Comparison of ENCODE assay signal across 12 cellular contexts in the genomic region with DNA sequence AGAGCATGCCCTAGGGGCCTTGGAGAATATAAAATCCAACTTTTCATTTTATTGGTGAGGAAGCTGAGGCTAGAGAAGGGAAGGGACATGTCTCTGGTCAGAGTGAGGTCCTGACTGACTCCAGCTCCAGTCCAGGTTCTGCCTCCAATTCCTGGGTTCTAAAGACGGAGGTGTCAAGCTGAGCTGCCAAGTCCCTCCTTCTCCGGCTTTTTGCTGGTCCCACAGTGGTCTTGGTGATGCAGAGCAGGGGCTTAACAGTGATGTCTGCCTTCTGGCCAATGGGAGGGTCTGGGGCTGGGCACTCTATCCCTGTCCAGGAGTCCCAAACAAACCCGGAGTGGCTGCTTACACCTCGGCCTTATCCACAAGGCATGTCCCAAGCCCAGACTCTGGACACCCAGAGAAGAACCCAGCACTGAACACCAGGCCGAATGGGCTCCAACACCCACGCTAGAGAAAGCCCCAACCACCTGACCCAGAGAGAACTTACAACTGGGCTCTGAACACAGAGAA.
DNase-seq lines count a peak whose midpoint lies in the region; ATAC-seq and TF ChIP-seq lines count a peak whose summit lies in the region.
"Had no signal": no experiment of that assay in that cellular context is flagged by ENCODE, and none has a peak within 500 bp of the region (broad histone marks: within the 10 kb centered on the region; RNA-seq: fewer than 3 reads in every experiment).

No MANE protein-coding gene starts in this region.

- no peaks in the 10 kb centered on the region for H3K27me3 ChIP-seq in vagina
- H3K27me3 ChIP-seq: ascending aorta had no signal

- H3K4me3 ChIP-seq in vagina = no peak overlapping the region

- peaks cover 36% of the 10 kb centered on the region for H3K4me1 ChIP-seq in vagina

- H3K36me3 ChIP-seq in vagina = no peaks in the 10 kb centered on the region
- H3K36me3 ChIP-seq: ascending aorta had no signal

- DNase-seq in activated naive CD4-positive, alpha-beta T cell treated with anti-CD3 and anti-CD28 coated beads, Interleukin-2, amount 10 ng/mL, durations not matched to agents 7 days and 5 days = no peak
- DNase-seq in activated naive CD4-positive, alpha-beta T cell (lab: John Stamatoyannopoulos, UW) = no peak
- DNase-seq in activated T-helper 2 cell treated with anti-CD3 and anti-CD28 coated beads, Interferon-gamma antibody, Interleukin-2, Interleukin-4, amounts not matched to agents 10 μg/mL and 5 μg/mL and 100 μg/mL, durations not matched to agents 14 hours and 24 hours and 36 hours (ENCODE audit: low spot score) = no peak
- DNase-seq in mesothelial cell of epicardium (ENCODE audit: low spot score in 2 of 2, unreplicated experiment in 2 of 2) (no peak), vagina (ENCODE audit: extremely low spot score in 2 of 2) (no peak), NCI-H2081 (lab: John Stamatoyannopoulos, UW) (no peak), NCI-H1092 (lab: John Stamatoyannopoulos, UW) (no peak), left colon (no peak)
- DNase-seq: mammary epithelial cell; NCI-H748 treated with DMSO at 0.1 percent for 48 hours; stimulated activated CD4-positive, alpha-beta T cell treated with anti-CD3 and anti-CD28 coated beads, Interleukin-4, amount 100 ng/mL, for 24 hours had no signal

- ATAC-seq in left colon = no peak

- intact Hi-C loops in activated T-helper 2 cell treated with anti-CD3 and anti-CD28 coated beads, Interferon-gamma antibody, Interleukin-2, Interleukin-4, amounts not matched to agents 10 μg/mL and 5 μg/mL and 100 μg/mL, durations not matched to agents 14 hours and 24 hours and 36 hours (cut with micrococcal nuclease) = no loop called here
- intact Hi-C loops in vagina (cut with DNase I) = no loop called here
- intact Hi-C loops in left colon (cut with DNase I, micrococcal nuclease) = no loop called here

- no peak for TF ChIP-seq POLR2A in vagina (IDR thresholded peaks at IDR 0.05)

- no peaks in the 10 kb centered on the region for H3K9me3 ChIP-seq in vagina
- H3K9me3 ChIP-seq: ascending aorta had no signal

- H3K4me3 Mint-ChIP-seq in activated naive CD4-positive, alpha-beta T cell treated with anti-CD3 and anti-CD28 coated beads, Interleukin-2, amount 10 ng/mL, durations not matched to agents 7 days and 5 days = peak overlapping the region; percentile 53
- H3K4me3 Mint-ChIP-seq in activated T-helper 2 cell treated with anti-CD3 and anti-CD28 coated beads, Interferon-gamma antibody, Interleukin-2, Interleukin-4, amounts not matched to agents 10 μg/mL and 5 μg/mL and 100 μg/mL, durations not matched to agents 14 hours and 24 hours and 36 hours (ENCODE audit: low read depth) = peak overlapping the region; percentile 1
- H3K4me3 Mint-ChIP-seq in mesothelial cell of epicardium = no peak overlapping the region

- no peak overlapping the region for H3K27ac Mint-ChIP-seq in activated naive CD4-positive, alpha-beta T cell treated with anti-CD3 and anti-CD28 coated beads, Interleukin-2, amount 10 ng/mL, durations not matched to agents 7 days and 5 days
- no peak overlapping the region for H3K27ac Mint-ChIP-seq in activated T-helper 2 cell treated with anti-CD3 and anti-CD28 coated beads, Interferon-gamma antibody, Interleukin-2, Interleukin-4, amounts not matched to agents 10 μg/mL and 5 μg/mL and 100 μg/mL, durations not matched to agents 14 hours and 24 hours and 36 hours
- peak overlapping the region; percentile 76 for H3K27ac Mint-ChIP-seq in mesothelial cell of epicardium

- CTCF ChIA-PET in activated naive CD4-positive, alpha-beta T cell treated with anti-CD3 and anti-CD28 coated beads, Interleukin-2, amount 10 ng/mL, durations not matched to agents 7 days and 5 days (lab: Charles Lee) = no interaction called here

- no peaks in the 10 kb centered on the region for H3K36me3 Mint-ChIP-seq in activated naive CD4-positive, alpha-beta T cell treated with anti-CD3 and anti-CD28 coated beads, Interleukin-2, amount 10 ng/mL, durations not matched to agents 7 days and 5 days
- H3K36me3 Mint-ChIP-seq in activated T-helper 2 cell treated with anti-CD3 and anti-CD28 coated beads, Interferon-gamma antibody, Interleukin-2, Interleukin-4, amounts not matched to agents 10 μg/mL and 5 μg/mL and 100 μg/mL, durations not matched to agents 14 hours and 24 hours and 36 hours (ENCODE audit: low read depth) = no peaks in the 10 kb centered on the region
- H3K36me3 Mint-ChIP-seq in mesothelial cell of epicardium = no peaks in the 10 kb centered on the region

- TF ChIP-seq CTCF in mesothelial cell of epicardium (IDR thresholded peaks at IDR 0.05; ENCODE audit: unreplicated experiment) (no peak), vagina (IDR thresholded peaks at IDR 0.05) (no peak)

- H3K27ac ChIP-seq in vagina = peak overlapping the region; percentile 78
- H3K27ac ChIP-seq: ascending aorta had no signal

- no peaks in the 10 kb centered on the region for H3K9me3 Mint-ChIP-seq in activated naive CD4-positive, alpha-beta T cell treated with anti-CD3 and anti-CD28 coated beads, Interleukin-2, amount 10 ng/mL, durations not matched to agents 7 days and 5 days
- H3K9me3 Mint-ChIP-seq in activated T-helper 2 cell treated with anti-CD3 and anti-CD28 coated beads, Interferon-gamma antibody, Interleukin-2, Interleukin-4, amounts not matched to agents 10 μg/mL and 5 μg/mL and 100 μg/mL, durations not matched to agents 14 hours and 24 hours and 36 hours = no peaks in the 10 kb centered on the region
- no peaks in the 10 kb centered on the region for H3K9me3 Mint-ChIP-seq in mesothelial cell of epicardium

- peaks cover 16% of the 10 kb centered on the region for H3K4me1 Mint-ChIP-seq in activated naive CD4-positive, alpha-beta T cell treated with anti-CD3 and anti-CD28 coated beads, Interleukin-2, amount 10 ng/mL, durations not matched to agents 7 days and 5 days
- peaks cover 5% of the 10 kb centered on the region for H3K4me1 Mint-ChIP-seq in activated T-helper 2 cell treated with anti-CD3 and anti-CD28 coated beads, Interferon-gamma antibody, Interleukin-2, Interleukin-4, amounts not matched to agents 10 μg/mL and 5 μg/mL and 100 μg/mL, durations not matched to agents 14 hours and 24 hours and 36 hours (ENCODE audit: low read depth)
- H3K4me1 Mint-ChIP-seq in mesothelial cell of epicardium = peaks cover 48% of the 10 kb centered on the region

- H3K27me3 Mint-ChIP-seq in activated naive CD4-positive, alpha-beta T cell treated with anti-CD3 and anti-CD28 coated beads, Interleukin-2, amount 10 ng/mL, durations not matched to agents 7 days and 5 days = peaks cover 11% of the 10 kb centered on the region
- H3K27me3 Mint-ChIP-seq in activated T-helper 2 cell treated with anti-CD3 and anti-CD28 coated beads, Interferon-gamma antibody, Interleukin-2, Interleukin-4, amounts not matched to agents 10 μg/mL and 5 μg/mL and 100 μg/mL, durations not matched to agents 14 hours and 24 hours and 36 hours (ENCODE audit: low read depth) = peaks cover 4% of the 10 kb centered on the region
- H3K27me3 Mint-ChIP-seq in mesothelial cell of epicardium (ENCODE audit: low read depth) = no peaks in the 10 kb centered on the region
